8 cellular contexts compared by ENCODE assay signal in the genomic region with DNA sequence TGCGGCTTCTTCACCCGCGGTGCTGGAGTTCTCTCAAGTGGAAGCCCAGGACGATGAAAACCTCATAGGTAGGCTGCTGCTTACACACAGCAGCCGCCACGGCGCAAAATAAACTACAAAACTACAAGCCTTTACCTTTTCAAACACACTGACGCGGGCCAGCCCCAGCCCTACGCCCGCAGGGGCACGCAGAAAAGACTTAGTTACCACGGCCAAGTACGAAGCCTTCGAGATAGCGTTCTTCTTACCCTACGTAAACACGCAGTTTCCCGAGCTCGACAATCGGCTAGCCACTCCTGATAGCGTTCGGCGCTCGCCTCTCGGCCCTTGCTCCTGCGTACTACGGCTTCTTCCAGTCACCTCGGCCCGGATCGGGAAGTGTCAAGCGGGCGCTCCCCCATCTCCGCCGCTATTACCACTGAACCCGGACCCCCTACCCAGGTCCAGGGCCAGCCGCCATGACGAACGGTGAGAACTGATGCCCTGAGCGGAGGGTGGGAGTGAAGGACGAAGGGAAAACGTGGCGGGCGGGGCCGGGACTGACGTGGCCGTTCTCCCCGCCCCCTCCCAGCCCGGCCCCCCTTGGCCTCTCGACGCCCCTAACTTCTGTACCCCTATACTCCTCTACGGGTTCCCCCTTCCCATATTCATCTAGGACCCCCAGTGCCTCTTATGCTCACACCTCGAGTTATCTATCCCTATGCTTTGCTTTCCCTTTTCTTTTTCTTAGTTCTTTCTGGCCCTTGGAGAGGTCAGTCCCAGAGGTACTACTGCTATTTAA. TPM values are rescaled to one million over a fixed set of nuclear protein-coding genes. Genes with fewer than 3 reads are reported as not detected.
A peak's percentile ranks its signal among the peaks of the same experiment; 100 is the strongest.
DNase-seq lines count a peak whose midpoint lies in the region; ATAC-seq lines count a peak whose summit lies in the region.

TSS of gene TMEM167B (plus strand) at position 350 of the 781 bp plus-strand sequence. CDS start at position 459, 109 bp downstream.

- peak; percentile 90 for ATAC-seq in HG03439 (IDR thresholded peaks at IDR 0.05; ENCODE audit: unreplicated experiment)

- DNase-seq in AML-193 (lab: John Stamatoyannopoulos, UW) = peak; percentile 88 to 93
- DNase-seq in GM19238 (ENCODE audit: insufficient read length, low spot score) = peak; percentile 65
- DNase-seq in NCI-H510A treated with DMSO at 0.1 percent for 48 hours (lab: John Stamatoyannopoulos, UW) = peak; percentile 93
- peak; percentile 69 to 83 for DNase-seq in activated CD4-positive, alpha-beta T cell treated with anti-CD3 and anti-CD28 coated beads for 24 hours (ENCODE audit: low read depth in 2 of 2)
- peak; percentile 91 for DNase-seq in cerebellum (ENCODE audit: low spot score)
- peak; percentile 78 for DNase-seq in kidney glomerular epithelial cell (lab: John Stamatoyannopoulos, UW)
- peak; percentile 83 to 85 for DNase-seq in stimulated activated CD4-positive, alpha-beta T cell treated with anti-CD3 and anti-CD28 coated beads, Interleukin-15, amount 100 ng/mL, for 48 hours (ENCODE audit: low read depth in 2 of 2)

RNA-seq across cellular contexts. Expression of gene TMEM167B, which starts in this region (rescaled TPM):
- total RNA-seq in cerebellum = 32.3 TPM

Comparison
In these comparisons a context has a peak if more than half of its experiments do, and no peak if none do; other contexts are left out.
1. Peak in every context shown above with its lines: DNase-seq and ATAC-seq.